Comparison of ENCODE assay signal across 1 cellular context in the genomic region with DNA sequence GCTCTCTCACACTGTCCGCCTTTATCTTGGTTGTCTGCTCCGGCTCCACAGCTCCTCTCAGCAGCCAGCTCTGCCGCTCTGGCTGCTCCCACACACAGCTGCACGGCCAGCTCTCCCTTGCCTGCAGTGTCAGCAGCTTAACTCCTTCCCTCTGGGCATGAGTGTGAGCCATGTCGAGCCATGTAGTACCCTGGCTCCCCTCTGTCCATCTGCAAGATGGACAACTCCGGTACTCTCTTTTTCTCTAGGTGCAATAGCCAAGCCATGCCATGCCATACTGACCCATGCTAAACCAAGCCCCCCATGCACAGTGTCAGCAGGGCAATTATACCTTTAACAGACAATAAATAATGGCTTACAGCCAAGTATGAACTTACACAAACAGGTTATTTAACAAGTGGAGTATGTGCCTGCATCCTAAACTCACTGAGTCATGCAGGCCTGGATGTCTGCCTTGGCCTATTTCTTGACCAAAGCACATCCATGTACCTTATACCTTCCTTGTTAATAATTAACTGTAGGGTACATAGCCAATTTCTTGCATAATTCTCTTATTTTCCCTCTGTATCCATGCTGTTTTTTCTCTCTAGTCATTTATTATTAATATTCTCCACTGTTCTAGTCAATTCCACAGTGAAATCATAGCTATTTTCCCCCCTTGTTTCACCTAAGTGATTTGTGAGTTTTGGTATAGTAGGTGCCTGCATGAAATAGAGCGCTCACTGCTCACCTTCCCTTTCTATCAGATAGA.
TF ChIP-seq lines count a peak whose summit lies in the region.

No MANE protein-coding gene starts in this region.

TF ChIP-seq in HepG2, 621 proteins besides CTCF, POLR2A, EP300 and RAD21 (continued from another document and continues in another):
- TF ChIP-seq, protein P1, sequence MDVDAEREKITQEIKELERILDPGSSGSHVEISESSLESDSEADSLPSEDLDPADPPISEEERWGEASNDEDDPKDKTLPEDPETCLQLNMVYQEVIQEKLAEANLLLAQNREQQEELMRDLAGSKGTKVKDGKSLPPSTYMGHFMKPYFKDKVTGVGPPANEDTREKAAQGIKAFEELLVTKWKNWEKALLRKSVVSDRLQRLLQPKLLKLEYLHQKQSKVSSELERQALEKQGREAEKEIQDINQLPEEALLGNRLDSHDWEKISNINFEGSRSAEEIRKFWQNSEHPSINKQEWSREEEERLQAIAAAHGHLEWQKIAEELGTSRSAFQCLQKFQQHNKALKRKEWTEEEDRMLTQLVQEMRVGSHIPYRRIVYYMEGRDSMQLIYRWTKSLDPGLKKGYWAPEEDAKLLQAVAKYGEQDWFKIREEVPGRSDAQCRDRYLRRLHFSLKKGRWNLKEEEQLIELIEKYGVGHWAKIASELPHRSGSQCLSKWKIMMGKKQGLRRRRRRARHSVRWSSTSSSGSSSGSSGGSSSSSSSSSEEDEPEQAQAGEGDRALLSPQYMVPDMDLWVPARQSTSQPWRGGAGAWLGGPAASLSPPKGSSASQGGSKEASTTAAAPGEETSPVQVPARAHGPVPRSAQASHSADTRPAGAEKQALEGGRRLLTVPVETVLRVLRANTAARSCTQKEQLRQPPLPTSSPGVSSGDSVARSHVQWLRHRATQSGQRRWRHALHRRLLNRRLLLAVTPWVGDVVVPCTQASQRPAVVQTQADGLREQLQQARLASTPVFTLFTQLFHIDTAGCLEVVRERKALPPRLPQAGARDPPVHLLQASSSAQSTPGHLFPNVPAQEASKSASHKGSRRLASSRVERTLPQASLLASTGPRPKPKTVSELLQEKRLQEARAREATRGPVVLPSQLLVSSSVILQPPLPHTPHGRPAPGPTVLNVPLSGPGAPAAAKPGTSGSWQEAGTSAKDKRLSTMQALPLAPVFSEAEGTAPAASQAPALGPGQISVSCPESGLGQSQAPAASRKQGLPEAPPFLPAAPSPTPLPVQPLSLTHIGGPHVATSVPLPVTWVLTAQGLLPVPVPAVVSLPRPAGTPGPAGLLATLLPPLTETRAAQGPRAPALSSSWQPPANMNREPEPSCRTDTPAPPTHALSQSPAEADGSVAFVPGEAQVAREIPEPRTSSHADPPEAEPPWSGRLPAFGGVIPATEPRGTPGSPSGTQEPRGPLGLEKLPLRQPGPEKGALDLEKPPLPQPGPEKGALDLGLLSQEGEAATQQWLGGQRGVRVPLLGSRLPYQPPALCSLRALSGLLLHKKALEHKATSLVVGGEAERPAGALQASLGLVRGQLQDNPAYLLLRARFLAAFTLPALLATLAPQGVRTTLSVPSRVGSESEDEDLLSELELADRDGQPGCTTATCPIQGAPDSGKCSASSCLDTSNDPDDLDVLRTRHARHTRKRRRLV (CRISPR knock-in tag; IDR thresholded peaks at IDR 0.05): no peak
- no peak for TF ChIP-seq RBM22 (optimal IDR thresholded peaks at IDR 0.05; ENCODE audit: low read length)
- no peak; the same call in 1 of the 2 replicates for TF ChIP-seq CHD4 (IDR thresholded peaks at IDR 0.05; ENCODE audit: borderline replicate concordance, low read length)
- no peak; the same call in 1 of the 2 replicates for TF ChIP-seq MIER2 (CRISPR knock-in tag; IDR thresholded peaks at IDR 0.05)
- TF ChIP-seq, protein P2, sequence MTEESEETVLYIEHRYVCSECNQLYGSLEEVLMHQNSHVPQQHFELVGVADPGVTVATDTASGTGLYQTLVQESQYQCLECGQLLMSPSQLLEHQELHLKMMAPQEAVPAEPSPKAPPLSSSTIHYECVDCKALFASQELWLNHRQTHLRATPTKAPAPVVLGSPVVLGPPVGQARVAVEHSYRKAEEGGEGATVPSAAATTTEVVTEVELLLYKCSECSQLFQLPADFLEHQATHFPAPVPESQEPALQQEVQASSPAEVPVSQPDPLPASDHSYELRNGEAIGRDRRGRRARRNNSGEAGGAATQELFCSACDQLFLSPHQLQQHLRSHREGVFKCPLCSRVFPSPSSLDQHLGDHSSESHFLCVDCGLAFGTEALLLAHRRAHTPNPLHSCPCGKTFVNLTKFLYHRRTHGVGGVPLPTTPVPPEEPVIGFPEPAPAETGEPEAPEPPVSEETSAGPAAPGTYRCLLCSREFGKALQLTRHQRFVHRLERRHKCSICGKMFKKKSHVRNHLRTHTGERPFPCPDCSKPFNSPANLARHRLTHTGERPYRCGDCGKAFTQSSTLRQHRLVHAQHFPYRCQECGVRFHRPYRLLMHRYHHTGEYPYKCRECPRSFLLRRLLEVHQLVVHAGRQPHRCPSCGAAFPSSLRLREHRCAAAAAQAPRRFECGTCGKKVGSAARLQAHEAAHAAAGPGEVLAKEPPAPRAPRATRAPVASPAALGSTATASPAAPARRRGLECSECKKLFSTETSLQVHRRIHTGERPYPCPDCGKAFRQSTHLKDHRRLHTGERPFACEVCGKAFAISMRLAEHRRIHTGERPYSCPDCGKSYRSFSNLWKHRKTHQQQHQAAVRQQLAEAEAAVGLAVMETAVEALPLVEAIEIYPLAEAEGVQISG (CRISPR knock-in tag; IDR thresholded peaks at IDR 0.05): 0 out of 2 replicates have a peak, but pooled peaks have one; percentile 13
- TF ChIP-seq NR1H2 (CRISPR knock-in tag; IDR thresholded peaks at IDR 0.05; ENCODE audit: borderline replicate concordance, low read depth): no peak
- TF ChIP-seq, protein P3, sequence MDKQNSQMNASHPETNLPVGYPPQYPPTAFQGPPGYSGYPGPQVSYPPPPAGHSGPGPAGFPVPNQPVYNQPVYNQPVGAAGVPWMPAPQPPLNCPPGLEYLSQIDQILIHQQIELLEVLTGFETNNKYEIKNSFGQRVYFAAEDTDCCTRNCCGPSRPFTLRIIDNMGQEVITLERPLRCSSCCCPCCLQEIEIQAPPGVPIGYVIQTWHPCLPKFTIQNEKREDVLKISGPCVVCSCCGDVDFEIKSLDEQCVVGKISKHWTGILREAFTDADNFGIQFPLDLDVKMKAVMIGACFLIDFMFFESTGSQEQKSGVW (CRISPR knock-in tag; IDR thresholded peaks at IDR 0.05; ENCODE audit: borderline replicate concordance): no peak
- TF ChIP-seq ZNF136 (CRISPR knock-in tag; IDR thresholded peaks at IDR 0.05; ENCODE audit: low read depth): no peak
- TF ChIP-seq CBFB (CRISPR knock-in tag; IDR thresholded peaks at IDR 0.05): no peak
- TF ChIP-seq NCOA1 (CRISPR knock-in tag; IDR thresholded peaks at IDR 0.05): no peak
- peak; percentile 94 for TF ChIP-seq NFIC (IDR thresholded peaks at IDR 0.05; ENCODE audit: low read length)
- peak; percentile 91 for TF ChIP-seq ZSCAN9 (CRISPR knock-in tag; IDR thresholded peaks at IDR 0.05; ENCODE audit: borderline replicate concordance)
- TF ChIP-seq ZNF121 (CRISPR knock-in tag; IDR thresholded peaks at IDR 0.05): peak; percentile 30; the same call in 1 of the 2 replicates
- TF ChIP-seq ZNF556 (CRISPR knock-in tag; IDR thresholded peaks at IDR 0.05; ENCODE audit: borderline replicate concordance): peak; percentile 34; the same call in 1 of the 2 replicates
- no peak for TF ChIP-seq ZNF543 (CRISPR knock-in tag; IDR thresholded peaks at IDR 0.05)
- no peak for TF ChIP-seq ZNF724P (CRISPR knock-in tag; IDR thresholded peaks at IDR 0.05; ENCODE audit: borderline replicate concordance)
- no peak for TF ChIP-seq IKZF4 (CRISPR knock-in tag; IDR thresholded peaks at IDR 0.05; ENCODE audit: borderline replicate concordance, low read depth, not compliant biosample characterization)
- TF ChIP-seq, protein P4, sequence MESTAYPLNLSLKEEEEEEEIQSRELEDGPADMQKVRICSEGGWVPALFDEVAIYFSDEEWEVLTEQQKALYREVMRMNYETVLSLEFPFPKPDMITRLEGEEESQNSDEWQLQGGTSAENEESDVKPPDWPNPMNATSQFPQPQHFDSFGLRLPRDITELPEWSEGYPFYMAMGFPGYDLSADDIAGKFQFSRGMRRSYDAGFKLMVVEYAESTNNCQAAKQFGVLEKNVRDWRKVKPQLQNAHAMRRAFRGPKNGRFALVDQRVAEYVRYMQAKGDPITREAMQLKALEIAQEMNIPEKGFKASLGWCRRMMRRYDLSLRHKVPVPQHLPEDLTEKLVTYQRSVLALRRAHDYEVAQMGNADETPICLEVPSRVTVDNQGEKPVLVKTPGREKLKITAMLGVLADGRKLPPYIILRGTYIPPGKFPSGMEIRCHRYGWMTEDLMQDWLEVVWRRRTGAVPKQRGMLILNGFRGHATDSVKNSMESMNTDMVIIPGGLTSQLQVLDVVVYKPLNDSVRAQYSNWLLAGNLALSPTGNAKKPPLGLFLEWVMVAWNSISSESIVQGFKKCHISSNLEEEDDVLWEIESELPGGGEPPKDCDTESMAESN (CRISPR knock-in tag; conservative IDR thresholded peaks at IDR 0.05): no peak
- TF ChIP-seq ZFP36L1 (CRISPR knock-in tag; IDR thresholded peaks at IDR 0.05): no peak
- TF ChIP-seq ZMYM4 (CRISPR knock-in tag; IDR thresholded peaks at IDR 0.05): peak; percentile 60
- TF ChIP-seq ATAD3A (CRISPR knock-in tag; IDR thresholded peaks at IDR 0.05): no peak
- TF ChIP-seq ZNF446 (CRISPR knock-in tag; IDR thresholded peaks at IDR 0.05): no peak
- no peak for TF ChIP-seq ZNF207 (IDR thresholded peaks at IDR 0.05; ENCODE audit: borderline replicate concordance)
- TF ChIP-seq, protein P5, sequence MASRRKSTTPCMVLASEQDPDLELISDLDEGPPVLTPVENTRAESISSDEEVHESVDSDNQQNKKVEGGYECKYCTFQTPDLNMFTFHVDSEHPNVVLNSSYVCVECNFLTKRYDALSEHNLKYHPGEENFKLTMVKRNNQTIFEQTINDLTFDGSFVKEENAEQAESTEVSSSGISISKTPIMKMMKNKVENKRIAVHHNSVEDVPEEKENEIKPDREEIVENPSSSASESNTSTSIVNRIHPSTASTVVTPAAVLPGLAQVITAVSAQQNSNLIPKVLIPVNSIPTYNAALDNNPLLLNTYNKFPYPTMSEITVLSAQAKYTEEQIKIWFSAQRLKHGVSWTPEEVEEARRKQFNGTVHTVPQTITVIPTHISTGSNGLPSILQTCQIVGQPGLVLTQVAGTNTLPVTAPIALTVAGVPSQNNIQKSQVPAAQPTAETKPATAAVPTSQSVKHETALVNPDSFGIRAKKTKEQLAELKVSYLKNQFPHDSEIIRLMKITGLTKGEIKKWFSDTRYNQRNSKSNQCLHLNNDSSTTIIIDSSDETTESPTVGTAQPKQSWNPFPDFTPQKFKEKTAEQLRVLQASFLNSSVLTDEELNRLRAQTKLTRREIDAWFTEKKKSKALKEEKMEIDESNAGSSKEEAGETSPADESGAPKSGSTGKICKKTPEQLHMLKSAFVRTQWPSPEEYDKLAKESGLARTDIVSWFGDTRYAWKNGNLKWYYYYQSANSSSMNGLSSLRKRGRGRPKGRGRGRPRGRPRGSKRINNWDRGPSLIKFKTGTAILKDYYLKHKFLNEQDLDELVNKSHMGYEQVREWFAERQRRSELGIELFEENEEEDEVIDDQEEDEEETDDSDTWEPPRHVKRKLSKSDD (CRISPR knock-in tag; IDR thresholded peaks at IDR 0.05; ENCODE audit: low read depth): no peak
- no peak for TF ChIP-seq HOXA9 (CRISPR knock-in tag; IDR thresholded peaks at IDR 0.05; ENCODE audit: borderline replicate concordance)
- no peak for TF ChIP-seq SNAI1 (CRISPR knock-in tag; IDR thresholded peaks at IDR 0.05; ENCODE audit: borderline replicate concordance)
- TF ChIP-seq, protein P6, sequence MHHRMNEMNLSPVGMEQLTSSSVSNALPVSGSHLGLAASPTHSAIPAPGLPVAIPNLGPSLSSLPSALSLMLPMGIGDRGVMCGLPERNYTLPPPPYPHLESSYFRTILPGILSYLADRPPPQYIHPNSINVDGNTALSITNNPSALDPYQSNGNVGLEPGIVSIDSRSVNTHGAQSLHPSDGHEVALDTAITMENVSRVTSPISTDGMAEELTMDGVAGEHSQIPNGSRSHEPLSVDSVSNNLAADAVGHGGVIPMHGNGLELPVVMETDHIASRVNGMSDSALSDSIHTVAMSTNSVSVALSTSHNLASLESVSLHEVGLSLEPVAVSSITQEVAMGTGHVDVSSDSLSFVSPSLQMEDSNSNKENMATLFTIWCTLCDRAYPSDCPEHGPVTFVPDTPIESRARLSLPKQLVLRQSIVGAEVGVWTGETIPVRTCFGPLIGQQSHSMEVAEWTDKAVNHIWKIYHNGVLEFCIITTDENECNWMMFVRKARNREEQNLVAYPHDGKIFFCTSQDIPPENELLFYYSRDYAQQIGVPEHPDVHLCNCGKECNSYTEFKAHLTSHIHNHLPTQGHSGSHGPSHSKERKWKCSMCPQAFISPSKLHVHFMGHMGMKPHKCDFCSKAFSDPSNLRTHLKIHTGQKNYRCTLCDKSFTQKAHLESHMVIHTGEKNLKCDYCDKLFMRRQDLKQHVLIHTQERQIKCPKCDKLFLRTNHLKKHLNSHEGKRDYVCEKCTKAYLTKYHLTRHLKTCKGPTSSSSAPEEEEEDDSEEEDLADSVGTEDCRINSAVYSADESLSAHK (CRISPR knock-in tag; IDR thresholded peaks at IDR 0.05; ENCODE audit: borderline replicate concordance): no peak
- peak; percentile 77 for TF ChIP-seq RARA (CRISPR knock-in tag; IDR thresholded peaks at IDR 0.05)
- peak; percentile 24; the same call in 1 of the 2 replicates for TF ChIP-seq CREM (IDR thresholded peaks at IDR 0.05)
- TF ChIP-seq CREM (CRISPR knock-in tag; IDR thresholded peaks at IDR 0.05): no peak
- TF ChIP-seq ATM (IDR thresholded peaks at IDR 0.05; ENCODE audit: borderline replicate concordance): peak; percentile 68; the same call in 1 of the 2 replicates
- no peak for TF ChIP-seq ZNF431 (CRISPR knock-in tag; IDR thresholded peaks at IDR 0.05; ENCODE audit: borderline replicate concordance, low read depth)
- TF ChIP-seq NR2F6 (IDR thresholded peaks at IDR 0.05): peak; percentile 25; the same call in 1 of the 2 replicates
- peak; percentile 53; the same call in 1 of the 2 replicates for TF ChIP-seq NR2F6 (CRISPR knock-in tag; IDR thresholded peaks at IDR 0.05)
- peak; percentile 40 for TF ChIP-seq SKI (IDR thresholded peaks at IDR 0.05; ENCODE audit: partially characterized antibody)
- no peak for TF ChIP-seq KDM5A (IDR thresholded peaks at IDR 0.05; ENCODE audit: borderline replicate concordance, low read length)
- no peak for TF ChIP-seq HDAC1 (CRISPR knock-in tag; IDR thresholded peaks at IDR 0.05)
- TF ChIP-seq HOXA3 (CRISPR knock-in tag; IDR thresholded peaks at IDR 0.05): peak; percentile 18; the same call in 1 of the 2 replicates
- TF ChIP-seq, protein P7, sequence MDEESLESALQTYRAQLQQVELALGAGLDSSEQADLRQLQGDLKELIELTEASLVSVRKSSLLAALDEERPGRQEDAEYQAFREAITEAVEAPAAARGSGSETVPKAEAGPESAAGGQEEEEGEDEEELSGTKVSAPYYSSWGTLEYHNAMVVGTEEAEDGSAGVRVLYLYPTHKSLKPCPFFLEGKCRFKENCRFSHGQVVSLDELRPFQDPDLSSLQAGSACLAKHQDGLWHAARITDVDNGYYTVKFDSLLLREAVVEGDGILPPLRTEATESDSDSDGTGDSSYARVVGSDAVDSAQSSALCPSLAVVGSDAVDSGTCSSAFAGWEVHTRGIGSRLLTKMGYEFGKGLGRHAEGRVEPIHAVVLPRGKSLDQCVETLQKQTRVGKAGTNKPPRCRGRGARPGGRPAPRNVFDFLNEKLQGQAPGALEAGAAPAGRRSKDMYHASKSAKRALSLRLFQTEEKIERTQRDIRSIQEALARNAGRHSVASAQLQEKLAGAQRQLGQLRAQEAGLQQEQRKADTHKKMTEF (CRISPR knock-in tag; IDR thresholded peaks at IDR 0.05): peak; percentile 81; the same call in 1 of the 2 replicates
- no peak for TF ChIP-seq KDM2A (CRISPR knock-in tag; IDR thresholded peaks at IDR 0.05; ENCODE audit: borderline replicate concordance, low read depth)
- no peak for TF ChIP-seq CENPX (CRISPR knock-in tag; IDR thresholded peaks at IDR 0.05)
